In the genomic region with DNA sequence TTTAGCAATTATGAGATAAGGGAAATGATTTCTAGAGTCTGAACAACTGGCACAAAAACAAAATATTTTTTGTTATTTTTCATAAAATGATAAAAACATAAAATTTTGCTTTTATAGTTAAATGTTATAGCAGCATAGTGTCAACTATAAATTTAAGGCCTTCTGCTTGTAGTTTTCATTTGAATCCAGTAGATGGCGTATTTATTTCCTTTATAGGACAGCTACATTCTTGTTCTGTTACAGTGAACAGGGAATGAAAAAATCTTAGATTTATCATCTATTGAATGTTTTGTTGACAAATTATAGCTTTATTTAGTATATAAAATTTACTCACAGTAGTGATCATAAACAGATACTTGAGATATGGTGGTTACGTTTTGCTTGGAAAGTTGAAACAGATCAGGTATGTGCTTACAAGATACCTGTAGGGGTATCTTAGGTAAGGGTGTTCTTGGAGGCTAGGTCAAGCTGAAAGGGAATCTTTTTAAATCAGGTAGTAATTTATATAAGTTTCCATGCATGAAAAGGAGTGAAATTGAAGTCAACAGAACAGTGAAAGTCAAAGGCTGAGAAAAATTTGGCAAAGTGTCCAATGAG, we compare ENCODE assay signal across 8 cellular contexts.
DNase-seq lines count a peak whose midpoint lies in the region; ATAC-seq and TF ChIP-seq lines count a peak whose summit lies in the region.

No MANE protein-coding gene starts in this region.

- DNase-seq in AG09309 (ENCODE audit: low read depth) (no peak), OCI-M1 (lab: John Stamatoyannopoulos, UW) (peak; percentile 61), fibroblast of gingiva (ENCODE audit: low read depth) (peak; percentile 16), superior temporal gyrus (ENCODE audit: extremely low spot score) (peak; percentile 70), COLO829 (ENCODE audit: low spot score) (no peak)
- DNase-seq in activated CD8-positive, alpha-beta memory T cell treated with anti-CD3 and anti-CD28 coated beads, Interleukin-2, amount 50 U/mL, for 48 hours, result no peak

- H3K4me3 ChIP-seq in AG09309 (ENCODE audit: control insufficient read depth, low read depth, low read length), result no peak overlapping the region

- ATAC-seq in GM18867 (IDR thresholded peaks at IDR 0.05; ENCODE audit: unreplicated experiment), result peak; percentile 86
- ATAC-seq in HG03159 (IDR thresholded peaks at IDR 0.05; ENCODE audit: unreplicated experiment), result peak; percentile 83

- peak; percentile 29 for TF ChIP-seq CTCF in AG09309 (IDR thresholded peaks at IDR 0.05; ENCODE audit: control insufficient read depth, insufficient read depth, low read depth, low read length, missing control alignments)

Comparison
In these comparisons a context has a peak if more than half of its experiments do, and no peak if none do; other contexts are left out.
1. DNase-seq: peak in OCI-M1 (single experiment), fibroblast of gingiva (single experiment) and superior temporal gyrus (single experiment); none in AG09309 (single experiment), COLO829 (single experiment) and activated CD8-positive, alpha-beta memory T cell treated with anti-CD3 and anti-CD28 coated beads, Interleukin-2, amount 50 U/mL, for 48 hours (single experiment).